In the genomic region with DNA sequence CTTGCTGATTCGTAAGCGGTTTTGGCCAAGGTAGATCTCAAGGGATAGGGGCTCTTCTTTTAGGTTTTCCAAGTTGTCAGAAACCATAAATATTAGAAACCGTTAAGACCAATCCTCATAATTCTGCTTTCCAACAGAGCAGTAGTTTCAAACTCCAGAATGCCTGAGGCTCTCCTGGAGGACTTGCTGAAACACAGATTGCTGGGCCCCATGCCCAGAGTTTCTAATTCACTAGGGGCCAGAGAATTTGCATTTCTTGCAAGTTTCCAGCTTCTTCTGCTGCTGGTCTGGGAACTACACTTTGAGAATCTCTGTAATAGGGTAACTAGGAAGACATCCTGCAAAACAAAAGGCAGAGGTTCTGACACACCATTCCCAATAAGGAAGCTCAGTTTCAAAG, we compare ENCODE assay signal across 19 cellular contexts.
"Had no signal": no experiment of that assay in that cellular context is flagged by ENCODE, and none has a peak within 500 bp of the region (broad histone marks: within the 10 kb centered on the region; RNA-seq: fewer than 3 reads in every experiment).

No MANE protein-coding gene starts in this region.

- H3K27me3 ChIP-seq: colonic mucosa, esophagus squamous epithelium, gastroesophageal sphincter, right atrium auricular region, suprapubic skin, thyroid gland, upper lobe of right lung, vagina had no signal

- H3K27me3 Mint-ChIP-seq: naive B cell had no signal

- H3K4me3 ChIP-seq: colonic mucosa, esophagus squamous epithelium, gastroesophageal sphincter, lower lobe of right lung, right atrium auricular region, smooth muscle cell, suprapubic skin, thyroid gland, upper lobe of right lung, vagina had no signal

- H3K4me1 Mint-ChIP-seq: naive B cell had no signal

- H3K4me2 ChIP-seq: smooth muscle cell had no signal

- ATAC-seq: gastroesophageal sphincter; lower lobe of right lung; stimulated activated naive CD8-positive, alpha-beta T cell treated with anti-CD3 and anti-CD28 coated beads, Interleukin-15, Interleukin-2, amounts not matched to agents 100 U/mL and 50 U/mL, for 24 hours; upper lobe of right lung had no signal

- H3K4me3 Mint-ChIP-seq: naive B cell, nephron progenitor cell had no signal

- H3K36me3 Mint-ChIP-seq: naive B cell had no signal

- DNase-seq: colonic mucosa; dermis blood vessel endothelial cell; esophagus squamous epithelium; foreskin fibroblast; kidney glomerular epithelial cell; lower lobe of right lung; mesendoderm; naive B cell; nephron progenitor cell; posterior cingulate gyrus; stimulated activated CD4-positive, alpha-beta T cell treated with anti-CD3 and anti-CD28 coated beads, Interleukin-2, amount 100 ng/mL, for 48 hours; stimulated activated naive CD8-positive, alpha-beta T cell treated with anti-CD3 and anti-CD28 coated beads, Interleukin-15, Interleukin-2, amounts not matched to agents 100 U/mL and 50 U/mL, for 24 hours; thyroid gland; upper lobe of right lung had no signal

- H3K9me3 ChIP-seq: colonic mucosa, esophagus squamous epithelium, gastroesophageal sphincter, lower lobe of right lung, right atrium auricular region, suprapubic skin, thyroid gland, upper lobe of right lung, vagina had no signal

- H3K27ac ChIP-seq: colonic mucosa, esophagus squamous epithelium, gastroesophageal sphincter, lower lobe of right lung, right atrium auricular region, suprapubic skin, thyroid gland, upper lobe of right lung, vagina had no signal

- H3K27ac Mint-ChIP-seq: naive B cell, nephron progenitor cell had no signal

- H3K4me1 ChIP-seq: colonic mucosa, esophagus squamous epithelium, gastroesophageal sphincter, lower lobe of right lung, right atrium auricular region, suprapubic skin, thyroid gland, upper lobe of right lung, vagina had no signal

- H3K36me3 ChIP-seq: colonic mucosa, esophagus squamous epithelium, gastroesophageal sphincter, lower lobe of right lung, right atrium auricular region, suprapubic skin, thyroid gland, upper lobe of right lung, vagina had no signal
